In genomic region chr22:45469573-45470383, GRCh38 we compare ENCODE assay signal across 8 cellular contexts. TPM values are rescaled to one million over a fixed set of nuclear protein-coding genes. Genes with fewer than 3 reads are reported as not detected.
DNase-seq lines count a peak whose midpoint lies in the region; ATAC-seq and TF ChIP-seq lines count a peak whose summit lies in the region.

No MANE protein-coding gene starts in this region.

- POLR2A ChIA-PET in HEK293 (lab: Yijun Ruan, JAX) (interaction anchor here (1.4 kb wide), 1 partner anchor 154 kb away, joined by 3 read pairs; no protein-coding TSS in a partner anchor), RWPE1 (lab: Yijun Ruan, JAX; ENCODE audit: low non-redundant PET) (interaction anchor here (0.7 kb wide), 1 partner anchor 28 kb away, joined by 6 read pairs; no protein-coding TSS in a partner anchor)

- DNase-seq in RWPE1 (ENCODE audit: low spot score) (peak; percentile 35), fibroblast of villous mesenchyme (ENCODE audit: low read depth) (peak; percentile 70), SHP77 (lab: John Stamatoyannopoulos, UW) (no peak), NCI-H2107 (lab: John Stamatoyannopoulos, UW) (no peak)
- DNase-seq in NK-92 treated with Interleukin-12 subunit alpha and Interleukin-12 subunit beta, amount 100 ng/mL, for 24 hours (lab: John Stamatoyannopoulos, UW): no peak

- no peak for ATAC-seq in HG03280 (IDR thresholded peaks at IDR 0.05; ENCODE audit: unreplicated experiment)

- H3K4me3 ChIP-seq in HEK293 (ENCODE audit: low read depth, low read length): no peak overlapping the region
- H3K4me3 ChIP-seq in fibroblast of villous mesenchyme (ENCODE audit: low read depth, low read length): no peak overlapping the region
- no peak overlapping the region for H3K4me3 ChIP-seq in skin epidermis

- H3K27ac ChIP-seq in HEK293 (ENCODE audit: extremely low read depth, low read depth, low read length) (peak overlapping the region; percentile 45), RWPE1 (peak overlapping the region; percentile 98), skin epidermis (peak overlapping the region in 19 of 21 experiments; percentile 0 to 88 (median 56))

- H3K36me3 ChIP-seq in HEK293 (ENCODE audit: control insufficient read depth in 2 of 2, insufficient read depth in 1 of 2, low read length in 2 of 2): no peaks in the 10 kb centered on the region

- peaks cover 3% of the 10 kb centered on the region; the same call in 1 of the 2 replicates for H3K4me1 ChIP-seq in HEK293 (ENCODE audit: control insufficient read depth, insufficient read depth, low read length)

- no peaks in the 10 kb centered on the region for H3K9me3 ChIP-seq in HEK293 (ENCODE audit: control insufficient read depth, insufficient read depth, low read depth, low read length)

- CTCF ChIA-PET in HEK293 (lab: Yijun Ruan, JAX): interaction anchor here (0.6 to 1.8 kb wide), 3 partner anchors 29 to 95 kb away, joined by 3 to 8 read pairs (median 3); no protein-coding TSS in a partner anchor
- CTCF ChIA-PET in RWPE1 (lab: Yijun Ruan, JAX): interaction anchor here (0.6 kb wide), 1 partner anchor 69 kb away, joined by 4 read pairs; no protein-coding TSS in a partner anchor

- TF ChIP-seq CTCF in HEK293 (tag by site-specific recombination; IDR thresholded peaks at IDR 0.05) (no peak), RWPE1 (conservative IDR thresholded peaks at IDR 0.05; ENCODE audit: low read depth) (no peak), fibroblast of villous mesenchyme (IDR thresholded peaks at IDR 0.05; ENCODE audit: insufficient read depth, low read depth, low read length) (no peak)

TF ChIP-seq in HEK293, 187 proteins besides CTCF, POLR2A, EP300 and RAD21 (continues in another document):
- peak; percentile 76 for TF ChIP-seq ZBTB8A (tag by site-specific recombination; IDR thresholded peaks at IDR 0.05)
- TF ChIP-seq ZNF366 (tag by site-specific recombination; conservative IDR thresholded peaks at IDR 0.05): peak; percentile 37; the same call in 1 of the 2 replicates
- TF ChIP-seq ZNF645 (tag by site-specific recombination; IDR thresholded peaks at IDR 0.05): no peak
- TF ChIP-seq ZSCAN4 (tag by site-specific recombination; IDR thresholded peaks at IDR 0.05): no peak
- TF ChIP-seq SCRT1 (tag by site-specific recombination; IDR thresholded peaks at IDR 0.05; ENCODE audit: borderline replicate concordance): no peak
- no peak for TF ChIP-seq AEBP2 (tag by site-specific recombination; IDR thresholded peaks at IDR 0.05; ENCODE audit: borderline replicate concordance)
- 0 out of 2 replicates have a peak, but pooled peaks have one; percentile 17 for TF ChIP-seq ZNF692 (tag by site-specific recombination; IDR thresholded peaks at IDR 0.05)
- peak; percentile 84; the same call in 1 of the 2 replicates for TF ChIP-seq ZSCAN16 (tag by site-specific recombination; IDR thresholded peaks at IDR 0.05)
- TF ChIP-seq IKZF3 (tag by site-specific recombination; IDR thresholded peaks at IDR 0.05): peak; percentile 13; the same call in 1 of the 2 replicates
- no peak for TF ChIP-seq ZNF792 (tag by site-specific recombination; IDR thresholded peaks at IDR 0.05)
- TF ChIP-seq ZNF335 (tag by site-specific recombination; conservative IDR thresholded peaks at IDR 0.05): 0 out of 2 replicates have a peak, but pooled peaks have one; percentile 18
- 0 out of 2 replicates have a peak, but pooled peaks have one; percentile 26 for TF ChIP-seq PRDM10 (tag by site-specific recombination; IDR thresholded peaks at IDR 0.05)
- 0 out of 2 replicates have a peak, but pooled peaks have one; percentile 28 for TF ChIP-seq SP7 (tag by site-specific recombination; IDR thresholded peaks at IDR 0.05)
- no peak for TF ChIP-seq ZNF169 (tag by site-specific recombination; IDR thresholded peaks at IDR 0.05)
- TF ChIP-seq ZBTB26 (tag by site-specific recombination; optimal IDR thresholded peaks at IDR 0.05): no peak
- TF ChIP-seq ZNF211 (tag by site-specific recombination; IDR thresholded peaks at IDR 0.05; ENCODE audit: low read depth): no peak
- TF ChIP-seq ZNF274 (IDR thresholded peaks at IDR 0.05; ENCODE audit: low read length): no peak
- no peak for TF ChIP-seq ZNF274 (tag by site-specific recombination; IDR thresholded peaks at IDR 0.05; ENCODE audit: borderline replicate concordance)

RNA-seq across cellular contexts. Expression of gene FBLN1, which starts 32.9 kb away (rescaled TPM):
- 102 and 256 TPM in 2 replicates for total RNA-seq in fibroblast of villous mesenchyme

RNA-seq across cellular contexts. Expression of gene RIBC2, which starts 56.3 kb away (rescaled TPM):
- 0.86 and 0.97 TPM in 2 replicates for total RNA-seq in fibroblast of villous mesenchyme

RNA-seq across cellular contexts. Expression of gene SMC1B, which starts 56.4 kb away (rescaled TPM):
- not detected in 2 replicates for total RNA-seq in fibroblast of villous mesenchyme

Comparison
In these comparisons a context has a peak if more than half of its experiments do, and no peak if none do; other contexts are left out.
1. H3K27ac ChIP-seq: peak in every context shown above with its lines; median percentile 98 in RWPE1; 56 in skin epidermis; 45 in HEK293.
2. DNase-seq: peak in RWPE1 (single experiment) and fibroblast of villous mesenchyme (single experiment); none in NK-92 treated with Interleukin-12 subunit alpha and Interleukin-12 subunit beta, amount 100 ng/mL, for 24 hours (single experiment), SHP77 (0 of 2) and NCI-H2107 (single experiment).